In genomic region chr1:37410815-37411214, GRCh38 we compare ENCODE assay signal across 10 cellular contexts.
DNase-seq lines count a peak whose midpoint lies in the region; ATAC-seq and TF ChIP-seq lines count a peak whose summit lies in the region.
"Had no signal": no experiment of that assay in that cellular context is flagged by ENCODE, and none has a peak within 500 bp of the region (broad histone marks: within the 10 kb centered on the region; RNA-seq: fewer than 3 reads in every experiment).

No MANE protein-coding gene starts in this region.

- no peaks in the 10 kb centered on the region for H3K79me1 ChIP-seq in IMR-90 (ENCODE audit: low read depth in 1 of 2, low read length in 2 of 2)

- H3K23ac ChIP-seq in IMR-90 (ENCODE audit: low read depth, low read length): no peak overlapping the region

- H3K9me2 ChIP-seq in DOHH2 (replicated peaks; ENCODE audit: control insufficient read depth, low read length): no peaks in the 10 kb centered on the region

- peaks cover 7% of the 10 kb centered on the region for H3K27me3 Mint-ChIP-seq in activated naive CD8-positive, alpha-beta T cell treated with anti-CD3 and anti-CD28 coated beads, Interleukin-2, amount 10 ng/mL, durations not matched to agents 7 days and 5 days

- H3K4me3 ChIP-seq in DOHH2 (ENCODE audit: low read length): no peak overlapping the region
- no peak overlapping the region for H3K4me3 ChIP-seq in IMR-90 (ENCODE audit: insufficient read depth, low read depth, low read length)

- no peak for TF ChIP-seq RAD21 in IMR-90 (IDR thresholded peaks at IDR 0.05; ENCODE audit: low read length)

- H3K9ac ChIP-seq in IMR-90 (ENCODE audit: low read depth, low read length): no peak overlapping the region

- H3F3A ChIP-seq in DOHH2 (ENCODE audit: control insufficient read depth, insufficient read depth): no peaks in the 10 kb centered on the region

- POLR2A ChIA-PET in IMR-90 (lab: Charles Lee; ENCODE audit: unreplicated experiment): no interaction called here
- POLR2A ChIA-PET in activated naive CD8-positive, alpha-beta T cell treated with anti-CD3 and anti-CD28 coated beads, Interleukin-2, amount 10 ng/mL, durations not matched to agents 7 days and 5 days (lab: Charles Lee): no interaction called here

- WGBS in IMR-90 (ENCODE audit: extremely low coverage in 2 of 2, insufficient read length in 1 of 2), 2 experiments: 3% methylated on average over 5 of the region's 7 CpGs; no CpG with 5 or more reads in 1 of the 2 experiments

- H4K91ac ChIP-seq in IMR-90 (ENCODE audit: insufficient read depth, low read depth, low read length): no peak overlapping the region

- no peak overlapping the region for H2BK5ac ChIP-seq in IMR-90 (ENCODE audit: low read depth, low read length, poor library complexity, severe bottlenecking)

- peak; percentile 22 for DNase-seq in IMR-90
- DNase-seq in activated naive CD8-positive, alpha-beta T cell treated with anti-CD3 and anti-CD28 coated beads, Interleukin-2, amount 10 ng/mL, durations not matched to agents 7 days and 5 days: peak; percentile 44
- DNase-seq in left kidney (ENCODE audit: low read depth, low spot score): peak; percentile 89
- no peak for DNase-seq in NCI-H748 (lab: John Stamatoyannopoulos, UW; ENCODE audit: unreplicated experiment)
- DNase-seq in globus pallidus (ENCODE audit: low spot score): no peak
- DNase-seq: activated B cell treated with CpG ODN at 0.5 μM for 24 hours, cerebellar nuclear complex had no signal

- H3K27me3 ChIP-seq in DOHH2 (ENCODE audit: control insufficient read depth, low read length) (peaks cover 8% of the 10 kb centered on the region; the same call in 1 of the 2 replicates), IMR-90 (ENCODE audit: control insufficient read depth, insufficient read depth, low read length) (no peaks in the 10 kb centered on the region)

- no peaks in the 10 kb centered on the region for H3K36me3 ChIP-seq in DOHH2 (ENCODE audit: control insufficient read depth, low read length)
- no peaks in the 10 kb centered on the region for H3K36me3 ChIP-seq in IMR-90 (ENCODE audit: control insufficient read depth, insufficient read depth, low read length)

- H4K8ac ChIP-seq in IMR-90 (ENCODE audit: low read depth in 2 of 2, low read length in 2 of 2): no peak overlapping the region

- no peak for TF ChIP-seq CTCF in DOHH2 (IDR thresholded peaks at IDR 0.05; ENCODE audit: low read depth, low read length, poor library complexity, severe bottlenecking)
- TF ChIP-seq CTCF in IMR-90 (conservative IDR thresholded peaks at IDR 0.05; ENCODE audit: low read depth, low read length): no peak

- H3K9me3 ChIP-seq in DOHH2 (ENCODE audit: control insufficient read depth, insufficient read depth, low read length): no peaks in the 10 kb centered on the region
- no peaks in the 10 kb centered on the region for H3K9me3 ChIP-seq in IMR-90 (ENCODE audit: control insufficient read depth, insufficient read depth, low read length)

- no TSS peak for BruUV-seq in IMR-90 (replicated peaks; lab: Mats Ljungman, UMichigan)

- H3K56ac ChIP-seq in IMR-90 (ENCODE audit: extremely low read depth, insufficient read depth, low read length): no peak overlapping the region

- H3K4me3 Mint-ChIP-seq in activated naive CD8-positive, alpha-beta T cell treated with anti-CD3 and anti-CD28 coated beads, Interleukin-2, amount 10 ng/mL, durations not matched to agents 7 days and 5 days: no peak overlapping the region
- H3K4me3 Mint-ChIP-seq: activated B cell treated with CpG ODN at 0.5 μM for 24 hours had no signal

- no peaks in the 10 kb centered on the region for H3K79me2 ChIP-seq in DOHH2 (ENCODE audit: control insufficient read depth, low read length)

- no peak overlapping the region for H2AK5ac ChIP-seq in IMR-90 (ENCODE audit: low read depth, low read length)

- no peak overlapping the region for H4K5ac ChIP-seq in IMR-90 (ENCODE audit: low read depth, low read length)

- CTCF ChIA-PET in IMR-90 (lab: Yijun Ruan, JAX): no interaction called here

- dilution Hi-C loops in IMR-90 (cut with HindIII; ENCODE audit: low sequenced_read_pairs, unreplicated experiment): no loop called here

- H3K27ac Mint-ChIP-seq in activated naive CD8-positive, alpha-beta T cell treated with anti-CD3 and anti-CD28 coated beads, Interleukin-2, amount 10 ng/mL, durations not matched to agents 7 days and 5 days: no peak overlapping the region
- H3K27ac Mint-ChIP-seq: activated B cell treated with CpG ODN at 0.5 μM for 24 hours had no signal

- intact Hi-C loops in IMR-90 (cut with micrococcal nuclease): no loop called here

- no peak overlapping the region for H3K4ac ChIP-seq in IMR-90 (ENCODE audit: low read depth, low read length)

- no peak overlapping the region for H3K14ac ChIP-seq in IMR-90 (replicated peaks; ENCODE audit: low read depth, low read length)

- no peak for TF ChIP-seq POLR2A in IMR-90 (IDR thresholded peaks at IDR 0.05; ENCODE audit: low read depth, low read length)

- H2AK9ac ChIP-seq in IMR-90 (replicated peaks; ENCODE audit: low read depth, low read length, poor library complexity): no peak overlapping the region

- H2BK120ac ChIP-seq in IMR-90 (ENCODE audit: low read depth, low read length): no peak overlapping the region

- no peaks in the 10 kb centered on the region for H3K4me1 Mint-ChIP-seq in activated naive CD8-positive, alpha-beta T cell treated with anti-CD3 and anti-CD28 coated beads, Interleukin-2, amount 10 ng/mL, durations not matched to agents 7 days and 5 days
- H3K4me1 Mint-ChIP-seq: activated B cell treated with CpG ODN at 0.5 μM for 24 hours had no signal

- peak; percentile 73 for ATAC-seq in IMR-90 (ENCODE audit: low read depth)
- ATAC-seq in activated naive CD8-positive, alpha-beta T cell treated with anti-CD3 and anti-CD28 coated beads, Interleukin-2, amount 10 ng/mL, durations not matched to agents 7 days and 5 days (ENCODE audit: low read depth): no peak
- ATAC-seq in GM21576 (IDR thresholded peaks at IDR 0.05; ENCODE audit: unreplicated experiment): no peak
- ATAC-seq in HG02852 (IDR thresholded peaks at IDR 0.05; ENCODE audit: unreplicated experiment): no peak

- H3K36me3 Mint-ChIP-seq in activated naive CD8-positive, alpha-beta T cell treated with anti-CD3 and anti-CD28 coated beads, Interleukin-2, amount 10 ng/mL, durations not matched to agents 7 days and 5 days: no peaks in the 10 kb centered on the region

- peak overlapping the region; percentile 15; the same call in 1 of the 2 replicates for H3K4me2 ChIP-seq in DOHH2 (ENCODE audit: low read length)
- no peak overlapping the region for H3K4me2 ChIP-seq in IMR-90 (ENCODE audit: low read depth, low read length)

- H2BK20ac ChIP-seq in IMR-90 (ENCODE audit: low read depth, low read length): no peak overlapping the region

- in situ Hi-C loops in IMR-90 (cut with MboI; ENCODE audit: low sequenced_read_pairs): no loop called here

- no peak overlapping the region for H2BK15ac ChIP-seq in IMR-90 (ENCODE audit: low read depth, low read length)

- no peak overlapping the region for H2AFZ ChIP-seq in IMR-90 (replicated peaks; ENCODE audit: low read length, poor library complexity)

- H4K20me1 ChIP-seq in DOHH2 (ENCODE audit: control insufficient read depth, insufficient read depth, low read depth, low read length): no peaks in the 10 kb centered on the region
- no peaks in the 10 kb centered on the region for H4K20me1 ChIP-seq in IMR-90 (ENCODE audit: insufficient read depth, low read length)

- no peaks in the 10 kb centered on the region for H3K9me1 ChIP-seq in IMR-90 (ENCODE audit: insufficient read depth, low read length)

- H3K27ac ChIP-seq in DOHH2 (ENCODE audit: low read depth, low read length) (no peak overlapping the region), IMR-90 (ENCODE audit: insufficient read depth, low read length) (no peak overlapping the region)

- H3K9me3 Mint-ChIP-seq in activated naive CD8-positive, alpha-beta T cell treated with anti-CD3 and anti-CD28 coated beads, Interleukin-2, amount 10 ng/mL, durations not matched to agents 7 days and 5 days: peaks cover 3% of the 10 kb centered on the region
- H3K9me3 Mint-ChIP-seq: activated B cell treated with CpG ODN at 0.5 μM for 24 hours had no signal

- no peak overlapping the region for H3K18ac ChIP-seq in IMR-90 (ENCODE audit: low read depth, low read length)

- H3K4me1 ChIP-seq in DOHH2 (ENCODE audit: control insufficient read depth, low read length) (peaks cover 15% of the 10 kb centered on the region), IMR-90 (ENCODE audit: control insufficient read depth, insufficient read depth, low read length) (no peaks in the 10 kb centered on the region)

TF ChIP-seq in IMR-90, 13 proteins besides CTCF, POLR2A, EP300 and RAD21:
- TF ChIP-seq CHD1 (IDR thresholded peaks at IDR 0.05; ENCODE audit: low read depth, low read length): no peak
- TF ChIP-seq RCOR1 (IDR thresholded peaks at IDR 0.05; ENCODE audit: insufficient replicate concordance, low read length): no peak
- TF ChIP-seq MXI1 (IDR thresholded peaks at IDR 0.05; ENCODE audit: borderline replicate concordance, low read depth, low read length): no peak
- TF ChIP-seq NFE2L2 (IDR thresholded peaks at IDR 0.05; ENCODE audit: low read depth, low read length): no peak
- TF ChIP-seq MAFK (IDR thresholded peaks at IDR 0.05; ENCODE audit: low read depth, low read length): no peak
- no peak for TF ChIP-seq MAZ (IDR thresholded peaks at IDR 0.05; ENCODE audit: borderline replicate concordance, low read depth, low read length)
- TF ChIP-seq CEBPB (IDR thresholded peaks at IDR 0.05; ENCODE audit: low read depth, low read length): no peak

Comparison
In these comparisons a context has a peak if more than half of its experiments do, and no peak if none do; other contexts are left out.
1. DNase-seq: peak in IMR-90 (single experiment), activated naive CD8-positive, alpha-beta T cell treated with anti-CD3 and anti-CD28 coated beads, Interleukin-2, amount 10 ng/mL, durations not matched to agents 7 days and 5 days (single experiment) and left kidney (single experiment); none in NCI-H748 (single experiment) and globus pallidus (single experiment).